ENCODE assay signal across 18 cellular contexts in genomic region chr12:117466677-117467362, GRCh38.
"Had no signal": no experiment of that assay in that cellular context is flagged by ENCODE, and none has a peak within 500 bp of the region (broad histone marks: within the 10 kb centered on the region; RNA-seq: fewer than 3 reads in every experiment).

No MANE protein-coding gene starts in this region.

- H3K4me3 ChIP-seq: colonic mucosa, left lung, suprapubic skin, upper lobe of left lung had no signal

- H3K9me3 ChIP-seq: colonic mucosa, suprapubic skin had no signal

- DNase-seq: activated CD4-positive, alpha-beta memory T cell treated with anti-CD3 and anti-CD28 coated beads, Interleukin-2, amount 10 ng/mL, durations not matched to agents 7 days and 5 days; activated CD4-positive, alpha-beta T cell treated with anti-CD3 and anti-CD28 coated beads for 36 hours; activated naive CD4-positive, alpha-beta T cell; caudate nucleus; colonic mucosa; foreskin keratinocyte; head of caudate nucleus; mesenchymal stem cell; stimulated activated naive CD8-positive, alpha-beta T cell treated with anti-CD3 and anti-CD28 coated beads, Interleukin-15, Interleukin-2, amounts not matched to agents 100 U/mL and 50 U/mL, for 24 hours; T-cell; WERI-Rb-1 had no signal

- H3K27ac Mint-ChIP-seq: activated CD4-positive, alpha-beta memory T cell treated with anti-CD3 and anti-CD28 coated beads, Interleukin-2, amount 10 ng/mL, durations not matched to agents 7 days and 5 days; activated CD4-positive, alpha-beta T cell treated with anti-CD3 and anti-CD28 coated beads for 36 hours; activated T-helper 1 cell treated with anti-CD3 and anti-CD28 coated beads, Interleukin-12 subunit alpha, Interleukin-12 subunit beta, Interleukin-2, Interleukin-4 antibody, amounts not matched to agents 30 ng/mL and 10 ng/mL and 1 ng/mL, durations not matched to agents 14 hours and 24 hours and 36 hours; progenitor cell of endocrine pancreas; T-cell had no signal

- H3K4me1 Mint-ChIP-seq: activated CD4-positive, alpha-beta memory T cell treated with anti-CD3 and anti-CD28 coated beads, Interleukin-2, amount 10 ng/mL, durations not matched to agents 7 days and 5 days; activated CD4-positive, alpha-beta T cell treated with anti-CD3 and anti-CD28 coated beads for 36 hours; T-cell had no signal

- H3K4me1 ChIP-seq: colonic mucosa, foreskin keratinocyte, left lung, suprapubic skin, upper lobe of left lung had no signal

- H3K27ac ChIP-seq: colonic mucosa, foreskin keratinocyte, left lung, neutrophil, suprapubic skin, upper lobe of left lung, WERI-Rb-1 had no signal

- H3K4me3 Mint-ChIP-seq: activated CD4-positive, alpha-beta memory T cell treated with anti-CD3 and anti-CD28 coated beads, Interleukin-2, amount 10 ng/mL, durations not matched to agents 7 days and 5 days; activated CD4-positive, alpha-beta T cell treated with anti-CD3 and anti-CD28 coated beads for 36 hours; activated T-helper 1 cell treated with anti-CD3 and anti-CD28 coated beads, Interleukin-12 subunit alpha, Interleukin-12 subunit beta, Interleukin-2, Interleukin-4 antibody, amounts not matched to agents 30 ng/mL and 10 ng/mL and 1 ng/mL, durations not matched to agents 14 hours and 24 hours and 36 hours; T-cell had no signal

- H3K36me3 ChIP-seq: colonic mucosa, left lung, neutrophil, suprapubic skin, upper lobe of left lung, WERI-Rb-1 had no signal

- ATAC-seq: activated CD4-positive, alpha-beta T cell treated with anti-CD3 and anti-CD28 coated beads for 36 hours; foreskin keratinocyte; left lung; sciatic nerve; stimulated activated naive CD8-positive, alpha-beta T cell treated with anti-CD3 and anti-CD28 coated beads, Interleukin-15, Interleukin-2, amounts not matched to agents 100 U/mL and 50 U/mL, for 24 hours; T-cell had no signal

- H3K27me3 ChIP-seq: colonic mucosa, foreskin keratinocyte, left lung, neutrophil, upper lobe of left lung had no signal

- H3K27me3 Mint-ChIP-seq: activated CD4-positive, alpha-beta memory T cell treated with anti-CD3 and anti-CD28 coated beads, Interleukin-2, amount 10 ng/mL, durations not matched to agents 7 days and 5 days; activated CD4-positive, alpha-beta T cell treated with anti-CD3 and anti-CD28 coated beads for 36 hours had no signal

- H3K36me3 Mint-ChIP-seq: T-cell had no signal
